ENCODE assay signal across 4 cellular contexts in the genomic region with DNA sequence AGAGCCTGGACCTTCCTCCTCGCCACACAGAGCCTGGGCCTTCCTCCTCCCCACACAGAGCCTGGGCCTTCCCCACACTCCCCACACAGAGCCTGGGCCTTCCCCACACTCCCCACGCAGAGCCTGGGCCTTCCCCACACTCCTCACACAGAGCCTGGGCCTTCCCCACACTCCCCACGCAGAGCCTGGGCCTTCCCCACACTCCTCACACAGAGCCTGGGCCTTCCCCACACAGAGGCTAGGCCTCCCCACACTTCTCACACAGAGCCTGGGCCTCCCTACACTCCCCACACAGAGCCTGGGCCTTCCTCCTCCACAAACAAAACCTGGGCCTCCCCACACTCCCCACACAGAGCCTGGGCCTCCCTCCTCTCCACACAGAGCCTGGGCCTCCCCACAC. TPM values are rescaled to one million over a fixed set of nuclear protein-coding genes. Genes with fewer than 3 reads are reported as not detected.
"Had no signal": no experiment of that assay in that cellular context is flagged by ENCODE, and none has a peak within 500 bp of the region (broad histone marks: within the 10 kb centered on the region; RNA-seq: fewer than 3 reads in every experiment).

No MANE protein-coding gene starts in this region.

RNA-seq across cellular contexts. Expression of a gene that starts 11.7 kb away (rescaled TPM):
- total RNA-seq: activated T-helper 1 cell treated with anti-CD3 and anti-CD28 coated beads, Interleukin-12 subunit alpha, Interleukin-12 subunit beta, Interleukin-2, Interleukin-4 antibody, amounts not matched to agents 30 ng/mL and 10 ng/mL and 1 ng/mL, durations not matched to agents 14 hours and 24 hours and 36 hours; OCI-LY7; RPMI7951; T-cell had no signal
